Comparison of ENCODE assay signal across 16 cellular contexts in the genomic region with DNA sequence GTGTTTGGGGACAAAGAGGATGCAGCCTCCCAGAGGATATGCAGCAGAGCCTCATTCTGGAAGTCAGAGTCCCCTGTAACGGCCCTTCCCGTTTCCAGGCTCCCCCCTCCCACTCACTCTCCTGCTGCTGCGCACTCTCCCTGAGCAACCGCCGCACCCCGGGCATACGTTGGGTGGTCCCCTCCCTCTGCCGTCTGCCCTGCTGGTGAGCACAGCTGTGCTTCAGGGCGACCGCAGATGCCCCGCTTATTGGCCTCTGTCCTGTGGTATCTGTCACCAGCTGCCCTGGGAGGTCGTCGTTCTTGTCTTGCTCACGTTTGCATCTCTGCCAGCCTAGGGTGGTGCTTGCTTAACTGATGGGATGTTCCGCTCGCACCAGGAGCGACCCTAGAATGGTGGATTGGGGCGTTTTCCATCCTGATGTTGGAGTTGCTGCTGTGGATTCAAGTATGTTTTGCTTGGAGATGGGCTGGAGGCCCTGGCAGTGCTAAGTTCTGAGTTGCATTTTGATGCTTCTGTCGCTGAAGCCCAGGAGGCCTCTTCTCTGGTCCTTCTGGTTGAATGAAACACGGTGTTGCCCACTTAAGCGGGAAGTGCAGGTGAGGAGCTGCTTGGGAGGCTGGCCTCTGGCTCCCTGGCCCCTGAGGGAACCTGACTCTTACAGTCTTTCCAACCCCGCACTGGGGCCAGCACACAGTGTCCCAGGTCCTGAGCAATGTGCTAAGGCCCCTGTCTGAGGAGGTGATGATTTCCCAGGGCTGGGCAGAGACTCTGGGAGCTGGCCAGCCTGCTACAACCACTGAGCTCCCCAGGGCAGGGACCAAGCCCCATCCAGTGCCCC. TPM values are rescaled to one million over a fixed set of nuclear protein-coding genes. Genes with fewer than 3 reads are reported as not detected.
DNase-seq lines count a peak whose midpoint lies in the region; ATAC-seq and TF ChIP-seq lines count a peak whose summit lies in the region.
"Had no signal": no experiment of that assay in that cellular context is flagged by ENCODE, and none has a peak within 500 bp of the region (broad histone marks: within the 10 kb centered on the region; RNA-seq: fewer than 3 reads in every experiment).

No MANE protein-coding gene starts in this region.

- no peak overlapping the region for H2BK120ac ChIP-seq in H9 (ENCODE audit: low read depth, low read length, poor library complexity, severe bottlenecking)

- H3K36me3 ChIP-seq in CD8-positive, alpha-beta T cell (ENCODE audit: insufficient read depth, low read length): no peaks in the 10 kb centered on the region
- H3K36me3 ChIP-seq: thoracic aorta had no signal

- H3K14ac ChIP-seq in H9 (ENCODE audit: insufficient read depth, low read length): no peak overlapping the region

- H3K18ac ChIP-seq in H9 (ENCODE audit: insufficient read length, low read depth, low read length): no peak overlapping the region

- POLR2A ChIA-PET in CD8-positive, alpha-beta T cell (lab: Charles Lee): no interaction called here

- peaks cover 12% of the 10 kb centered on the region for H3K79me1 ChIP-seq in H9 (ENCODE audit: insufficient read depth, low read depth, low read length, poor library complexity, severe bottlenecking)

- H3K27me3 ChIP-seq in H9 (ENCODE audit: insufficient read depth, low read length): no peaks in the 10 kb centered on the region
- H3K27me3 ChIP-seq in CD8-positive, alpha-beta T cell (ENCODE audit: insufficient read depth, low read length): no peaks in the 10 kb centered on the region
- H3K27me3 ChIP-seq: foreskin keratinocyte had no signal

- H3T11ph ChIP-seq in H9 (ENCODE audit: low read length): no peak overlapping the region

- no peak overlapping the region for H2AK5ac ChIP-seq in H9 (ENCODE audit: insufficient read length, low read length)

- WGBS in H9 (ENCODE audit: extremely low coverage, insufficient read length, low lambda C conversion rate): no CpG with 5 or more reads among the region's 22 CpGs

- no peak overlapping the region for H4K8ac ChIP-seq in H9 (replicated peaks; ENCODE audit: insufficient read length, low read depth, low read length)

- no peak overlapping the region for H3K23ac ChIP-seq in H9 (ENCODE audit: insufficient read length, low read depth, low read length)

- CTCF ChIA-PET in CD8-positive, alpha-beta T cell (lab: Charles Lee): interaction anchor here (0.8 to 1.6 kb wide), 2 partner anchors 36 to 133 kb away, joined by 3 to 5 read pairs; no protein-coding TSS in a partner anchor

- H3K4me1 Mint-ChIP-seq in CD14-positive monocyte: peaks cover 48% of the 10 kb centered on the region
- H3K4me1 Mint-ChIP-seq in H9: peaks cover 32 to 42% of the 10 kb centered on the region in 2 experiments
- H3K4me1 Mint-ChIP-seq in activated T-helper 1 cell treated with anti-CD3 and anti-CD28 coated beads, Interleukin-12 subunit alpha, Interleukin-12 subunit beta, Interleukin-2, Interleukin-4 antibody, amounts not matched to agents 30 ng/mL and 10 ng/mL and 1 ng/mL, durations not matched to agents 14 hours and 24 hours and 36 hours (ENCODE audit: low read depth): peaks cover 31% of the 10 kb centered on the region
- peaks cover 57% of the 10 kb centered on the region for H3K4me1 Mint-ChIP-seq in nephron progenitor cell
- H3K4me1 Mint-ChIP-seq in CD8-positive, alpha-beta T cell (ENCODE audit: low read depth): peaks cover 26% of the 10 kb centered on the region

- DNase-seq in CD14-positive monocyte (ENCODE audit: low spot score) (no peak), H9 (no peak), nephron progenitor cell (no peak), GM19240 (ENCODE audit: insufficient read length, low spot score) (no peak)
- no peak for DNase-seq in activated T-helper 1 cell treated with anti-CD3 and anti-CD28 coated beads, Interleukin-12 subunit alpha, Interleukin-12 subunit beta, Interleukin-2, Interleukin-4 antibody, amounts not matched to agents 30 ng/mL and 10 ng/mL and 1 ng/mL, durations not matched to agents 14 hours and 24 hours and 36 hours (ENCODE audit: low spot score)
- DNase-seq in CD8-positive, alpha-beta T cell: no peak
- no peak for DNase-seq in activated naive CD4-positive, alpha-beta T cell treated with Interleukin-2 at 50 U/mL for 16 hours
- DNase-seq: activated CD4-positive, CD25-positive, alpha-beta regulatory T cell treated with anti-CD3 and anti-CD28 coated beads, Interleukin-2, amount 50 U/mL, for 72 hours; activated T-cell treated with anti-CD3 and anti-CD28 coated beads for 4 hours; CD8-positive, alpha-beta memory T cell; effector CD4-positive, alpha-beta T cell; foreskin keratinocyte; NCI-H69; small intestine had no signal

- H3K79me2 ChIP-seq in H9 (ENCODE audit: insufficient read depth, low read length): peaks cover 14% of the 10 kb centered on the region; the same call in 1 of the 2 replicates

- no peak overlapping the region for H3K4me2 ChIP-seq in H9 (ENCODE audit: insufficient read depth, insufficient read length, low read length)

- peaks cover 9% of the 10 kb centered on the region for H3K23me2 ChIP-seq in H9 (ENCODE audit: insufficient read length, low read depth, low read length, poor library complexity, severe bottlenecking)

- no peak overlapping the region for H2AFZ ChIP-seq in H9 (ENCODE audit: low read length)

- no peak overlapping the region for H3K4ac ChIP-seq in H9 (ENCODE audit: low read depth, low read length)

- peak overlapping the region in 1 of 2 donors; percentile 46 for H3K4me3 Mint-ChIP-seq in CD14-positive monocyte
- H3K4me3 Mint-ChIP-seq in H9: peak overlapping the region; percentile 14 to 50; a peak in 3 of 5 replicates
- peak overlapping the region; percentile 45 for H3K4me3 Mint-ChIP-seq in activated T-helper 1 cell treated with anti-CD3 and anti-CD28 coated beads, Interleukin-12 subunit alpha, Interleukin-12 subunit beta, Interleukin-2, Interleukin-4 antibody, amounts not matched to agents 30 ng/mL and 10 ng/mL and 1 ng/mL, durations not matched to agents 14 hours and 24 hours and 36 hours
- H3K4me3 Mint-ChIP-seq in nephron progenitor cell: peak overlapping the region; percentile 63
- H3K4me3 Mint-ChIP-seq in CD8-positive, alpha-beta T cell: no peak overlapping the region

- no peak overlapping the region for H3K9ac ChIP-seq in H9 (ENCODE audit: extremely low read depth, insufficient read length, low read length)

- H2BK5ac ChIP-seq in H9 (ENCODE audit: insufficient read length, low read length): no peak overlapping the region

- no peak overlapping the region for H3K56ac ChIP-seq in H9 (ENCODE audit: insufficient read length, low read depth, low read length)

- H2BK15ac ChIP-seq in H9 (ENCODE audit: low read depth, low read length): no peak overlapping the region

- H3K27me3 Mint-ChIP-seq in CD14-positive monocyte (ENCODE audit: low read depth in 3 of 3) (peaks cover 5% of the 10 kb centered on the region in 3 donors), H9 (ENCODE audit: low read depth) (peaks cover 7% of the 10 kb centered on the region), nephron progenitor cell (ENCODE audit: low read depth, poor library complexity) (no peaks in the 10 kb centered on the region)
- H3K27me3 Mint-ChIP-seq in activated T-helper 1 cell treated with anti-CD3 and anti-CD28 coated beads, Interleukin-12 subunit alpha, Interleukin-12 subunit beta, Interleukin-2, Interleukin-4 antibody, amounts not matched to agents 30 ng/mL and 10 ng/mL and 1 ng/mL, durations not matched to agents 14 hours and 24 hours and 36 hours (ENCODE audit: insufficient read depth): no peaks in the 10 kb centered on the region
- H3K27me3 Mint-ChIP-seq in CD8-positive, alpha-beta T cell (ENCODE audit: low read depth): no peaks in the 10 kb centered on the region

- H3K36me3 Mint-ChIP-seq in CD14-positive monocyte: peaks cover 5 to 11% of the 10 kb centered on the region in 2 donors
- H3K36me3 Mint-ChIP-seq in H9 (ENCODE audit: insufficient read depth in 1 of 3, low read depth in 3 of 3): peaks cover 6 to 11% (median 8%) of the 10 kb centered on the region in 3 experiments; a peak in 5 of 7 replicates
- peaks cover 4% of the 10 kb centered on the region for H3K36me3 Mint-ChIP-seq in activated T-helper 1 cell treated with anti-CD3 and anti-CD28 coated beads, Interleukin-12 subunit alpha, Interleukin-12 subunit beta, Interleukin-2, Interleukin-4 antibody, amounts not matched to agents 30 ng/mL and 10 ng/mL and 1 ng/mL, durations not matched to agents 14 hours and 24 hours and 36 hours (ENCODE audit: low read depth)
- H3K36me3 Mint-ChIP-seq in nephron progenitor cell (ENCODE audit: low read depth): no peaks in the 10 kb centered on the region
- peaks cover 6% of the 10 kb centered on the region for H3K36me3 Mint-ChIP-seq in CD8-positive, alpha-beta T cell

- no peak overlapping the region for H3K27ac ChIP-seq in H9 (ENCODE audit: insufficient read length, low read depth, low read length)
- H3K27ac ChIP-seq in CD8-positive, alpha-beta T cell (ENCODE audit: low read depth, low read length): no peak overlapping the region
- H3K27ac ChIP-seq: foreskin keratinocyte, thoracic aorta had no signal

- intact Hi-C loops in CD14-positive monocyte (cut with micrococcal nuclease): no loop called here
- intact Hi-C loops in activated T-helper 1 cell treated with anti-CD3 and anti-CD28 coated beads, Interleukin-12 subunit alpha, Interleukin-12 subunit beta, Interleukin-2, Interleukin-4 antibody, amounts not matched to agents 30 ng/mL and 10 ng/mL and 1 ng/mL, durations not matched to agents 14 hours and 24 hours and 36 hours (cut with micrococcal nuclease): no loop called here
- intact Hi-C loops in CD8-positive, alpha-beta T cell (cut with DNase I, micrococcal nuclease): no loop called here

- no peaks in the 10 kb centered on the region for H4K20me1 ChIP-seq in H9 (ENCODE audit: control insufficient read depth, insufficient read depth, insufficient read length)

- H4K91ac ChIP-seq in H9 (ENCODE audit: insufficient read length, low read depth, low read length): no peak overlapping the region

- H3K9me3 ChIP-seq in H9 (ENCODE audit: control insufficient read depth, low read depth, low read length): no peaks in the 10 kb centered on the region
- H3K9me3 ChIP-seq in CD8-positive, alpha-beta T cell (ENCODE audit: low read length): no peaks in the 10 kb centered on the region
- H3K9me3 ChIP-seq: thoracic aorta had no signal

- H3K4me1 ChIP-seq in H9 (ENCODE audit: insufficient read depth, low read length): peaks cover 5% of the 10 kb centered on the region; the same call in 1 of the 2 replicates
- peaks cover 25% of the 10 kb centered on the region for H3K4me1 ChIP-seq in CD8-positive, alpha-beta T cell (ENCODE audit: insufficient read depth, low read length)

- H3K4me3 ChIP-seq in CD8-positive, alpha-beta T cell (ENCODE audit: low read depth, low read length): no peak overlapping the region
- H3K4me3 ChIP-seq: thoracic aorta had no signal

- H2BK12ac ChIP-seq in H9 (ENCODE audit: insufficient read length, low read depth, low read length): no peak overlapping the region

- H3K27ac Mint-ChIP-seq in CD14-positive monocyte (peak overlapping the region in 5 of 7 donors; percentile 18 to 85 (median 46)), H9 (peak overlapping the region in 1 of 3 experiments; percentile 82; a peak in 3 of 7 replicates), nephron progenitor cell (no peak overlapping the region)
- H3K27ac Mint-ChIP-seq in activated T-helper 1 cell treated with anti-CD3 and anti-CD28 coated beads, Interleukin-12 subunit alpha, Interleukin-12 subunit beta, Interleukin-2, Interleukin-4 antibody, amounts not matched to agents 30 ng/mL and 10 ng/mL and 1 ng/mL, durations not matched to agents 14 hours and 24 hours and 36 hours: no peak overlapping the region
- H3K27ac Mint-ChIP-seq in CD8-positive, alpha-beta T cell: no peak overlapping the region

- no peak overlapping the region for H4K5ac ChIP-seq in H9 (ENCODE audit: insufficient read length, low read depth, low read length)

- TF ChIP-seq CTCF in CD14-positive monocyte (IDR thresholded peaks at IDR 0.05) (no peak), H9 (conservative IDR thresholded peaks at IDR 0.05) (no peak), nephron progenitor cell (IDR thresholded peaks at IDR 0.05) (no peak)
- TF ChIP-seq CTCF in CD8-positive, alpha-beta T cell (IDR thresholded peaks at IDR 0.05): no peak

- no peak for ATAC-seq in CD8-positive, alpha-beta T cell
- ATAC-seq in GM19035 (IDR thresholded peaks at IDR 0.05; ENCODE audit: unreplicated experiment): no peak
- ATAC-seq: foreskin keratinocyte had no signal

- H2BK20ac ChIP-seq in H9 (ENCODE audit: low read depth, low read length, poor library complexity, severe bottlenecking): no peak overlapping the region

- H3K9me3 Mint-ChIP-seq in CD14-positive monocyte (no peaks in the 10 kb centered on the region), H9 (peaks cover 0 to 2% of the 10 kb centered on the region in 2 experiments; a peak in 2 of 5 replicates), nephron progenitor cell (no peaks in the 10 kb centered on the region)
- no peaks in the 10 kb centered on the region for H3K9me3 Mint-ChIP-seq in activated T-helper 1 cell treated with anti-CD3 and anti-CD28 coated beads, Interleukin-12 subunit alpha, Interleukin-12 subunit beta, Interleukin-2, Interleukin-4 antibody, amounts not matched to agents 30 ng/mL and 10 ng/mL and 1 ng/mL, durations not matched to agents 14 hours and 24 hours and 36 hours
- H3K9me3 Mint-ChIP-seq in CD8-positive, alpha-beta T cell: no peaks in the 10 kb centered on the region
- H3K9me3 Mint-ChIP-seq: CD8-positive, alpha-beta memory T cell had no signal

RNA-seq across cellular contexts. Expression of gene TMEM201, which starts 3.2 kb away (rescaled TPM):
- polyA plus RNA-seq in CD14-positive monocyte: under 1 TPM; 0.37 TPM
- 31.0 and 31.3 TPM in 2 replicates for total RNA-seq in H9 (2021)
- 36.7 and 38.7 TPM in 2 replicates for total RNA-seq in activated T-helper 1 cell treated with anti-CD3 and anti-CD28 coated beads, Interleukin-12 subunit alpha, Interleukin-12 subunit beta, Interleukin-2, Interleukin-4 antibody, amounts not matched to agents 30 ng/mL and 10 ng/mL and 1 ng/mL, durations not matched to agents 14 hours and 24 hours and 36 hours
- 10 to 100 TPM; 10.7 to 11.5 TPM for total RNA-seq in CD8-positive, alpha-beta T cell

RNA-seq across cellular contexts. Expression of gene SLC25A33, which starts 52.6 kb away (rescaled TPM):
- polyA plus RNA-seq in CD14-positive monocyte: 1 to 10 TPM; 4.4 to 6.4 TPM
- total RNA-seq in H9 (2021): 8.8 and 9.4 TPM in 2 replicates
- total RNA-seq in activated T-helper 1 cell treated with anti-CD3 and anti-CD28 coated beads, Interleukin-12 subunit alpha, Interleukin-12 subunit beta, Interleukin-2, Interleukin-4 antibody, amounts not matched to agents 30 ng/mL and 10 ng/mL and 1 ng/mL, durations not matched to agents 14 hours and 24 hours and 36 hours: 12.5 and 13.5 TPM in 2 replicates
- 10 to 100 TPM; 10.1 to 11.2 TPM for total RNA-seq in CD8-positive, alpha-beta T cell

RNA-seq across cellular contexts. Expression of gene PIK3CD, which starts 59.6 kb away (rescaled TPM):
- 10 to 100 TPM; 33.2 to 52.2 TPM for polyA plus RNA-seq in CD14-positive monocyte
- total RNA-seq in H9 (2021): 10.0 and 10.6 TPM in 2 replicates
- 287 and 291 TPM in 2 replicates for total RNA-seq in activated T-helper 1 cell treated with anti-CD3 and anti-CD28 coated beads, Interleukin-12 subunit alpha, Interleukin-12 subunit beta, Interleukin-2, Interleukin-4 antibody, amounts not matched to agents 30 ng/mL and 10 ng/mL and 1 ng/mL, durations not matched to agents 14 hours and 24 hours and 36 hours
- 100 to 1,000 TPM; 200 to 214 TPM for total RNA-seq in CD8-positive, alpha-beta T cell

Comparison
In these comparisons a context has a peak if more than half of its experiments do, and no peak if none do; other contexts are left out.
1. H3K27ac Mint-ChIP-seq: peak in CD14-positive monocyte (5 of 7); none in activated T-helper 1 cell treated with anti-CD3 and anti-CD28 coated beads, Interleukin-12 subunit alpha, Interleukin-12 subunit beta, Interleukin-2, Interleukin-4 antibody, amounts not matched to agents 30 ng/mL and 10 ng/mL and 1 ng/mL, durations not matched to agents 14 hours and 24 hours and 36 hours (single experiment), nephron progenitor cell (single experiment) and CD8-positive, alpha-beta T cell (single experiment).
2. RNA of gene PIK3CD, which starts 59.6 kb away (total RNA-seq): 287 to 291 TPM in activated T-helper 1 cell treated with anti-CD3 and anti-CD28 coated beads, Interleukin-12 subunit alpha, Interleukin-12 subunit beta, Interleukin-2, Interleukin-4 antibody, amounts not matched to agents 30 ng/mL and 10 ng/mL and 1 ng/mL, durations not matched to agents 14 hours and 24 hours and 36 hours and 200 to 214 TPM in CD8-positive, alpha-beta T cell; 10.0 to 10.6 TPM in H9; every median in the first group is over 10 times any median in the second.